1 cellular context compared by ENCODE assay signal in the genomic region with DNA sequence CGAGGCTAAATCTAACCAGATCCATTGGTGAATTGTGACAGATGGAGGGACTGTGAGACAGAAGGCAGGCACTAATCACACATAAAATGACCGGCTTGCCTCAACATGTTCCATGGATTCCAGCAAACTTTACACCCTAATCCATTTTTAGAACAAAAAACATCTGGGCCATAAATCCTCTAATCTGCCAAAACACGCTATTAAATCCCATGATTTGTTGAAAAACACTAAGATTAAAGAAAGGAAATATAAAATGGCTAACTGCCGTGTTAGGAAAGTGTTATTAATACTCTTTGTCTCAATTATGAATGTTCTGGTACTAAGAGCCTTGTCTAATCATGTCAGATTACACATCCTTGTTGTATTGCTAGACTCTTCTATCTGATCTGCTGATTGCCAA.
TF ChIP-seq lines count a peak whose summit lies in the region.

No MANE protein-coding gene starts in this region.

TF ChIP-seq in HEK293, 187 proteins besides CTCF, POLR2A, EP300 and RAD21 (continued from another document):
- TF ChIP-seq, protein P1, sequence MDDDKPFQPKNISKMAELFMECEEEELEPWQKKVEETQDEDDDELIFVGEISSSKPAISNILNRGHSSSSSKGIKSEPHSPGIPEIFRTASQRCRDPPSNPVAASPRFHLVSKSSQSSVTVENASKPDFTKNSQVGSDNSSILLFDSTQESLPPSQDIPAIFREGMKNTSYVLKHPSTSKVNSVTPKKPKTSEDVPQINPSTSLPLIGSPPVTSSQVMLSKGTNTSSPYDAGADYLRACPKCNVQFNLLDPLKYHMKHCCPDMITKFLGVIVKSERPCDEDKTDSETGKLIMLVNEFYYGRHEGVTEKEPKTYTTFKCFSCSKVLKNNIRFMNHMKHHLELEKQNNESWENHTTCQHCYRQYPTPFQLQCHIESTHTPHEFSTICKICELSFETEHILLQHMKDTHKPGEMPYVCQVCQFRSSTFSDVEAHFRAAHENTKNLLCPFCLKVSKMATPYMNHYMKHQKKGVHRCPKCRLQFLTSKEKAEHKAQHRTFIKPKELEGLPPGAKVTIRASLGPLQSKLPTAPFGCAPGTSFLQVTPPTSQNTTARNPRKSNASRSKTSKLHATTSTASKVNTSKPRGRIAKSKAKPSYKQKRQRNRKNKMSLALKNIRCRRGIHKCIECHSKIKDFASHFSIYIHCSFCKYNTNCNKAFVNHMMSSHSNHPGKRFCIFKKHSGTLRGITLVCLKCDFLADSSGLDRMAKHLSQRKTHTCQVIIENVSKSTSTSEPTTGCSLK (tag by site-specific recombination; IDR thresholded peaks at IDR 0.05) = no peak
- TF ChIP-seq ZNF549 (tag by site-specific recombination; IDR thresholded peaks at IDR 0.05) (no peak), FEZF1 (tag by site-specific recombination; IDR thresholded peaks at IDR 0.05) (peak; percentile 89), ZFP3 (tag by site-specific recombination; IDR thresholded peaks at IDR 0.05; ENCODE audit: low read depth) (no peak), ZNF341 (tag by site-specific recombination; IDR thresholded peaks at IDR 0.05; ENCODE audit: low read depth) (no peak), GLIS2 (tag by site-specific recombination; IDR thresholded peaks at IDR 0.05) (no peak), EGR2 (tag by site-specific recombination; IDR thresholded peaks at IDR 0.05; ENCODE audit: low read depth) (no peak), YY1 (tag by site-specific recombination; IDR thresholded peaks at IDR 0.05) (0 out of 2 replicates have a peak, but pooled peaks have one; percentile 14), ZNF302 (tag by site-specific recombination; IDR thresholded peaks at IDR 0.05; ENCODE audit: low read depth) (no peak), ZNF211 (tag by site-specific recombination; IDR thresholded peaks at IDR 0.05; ENCODE audit: low read depth) (no peak), ZNF416 (tag by site-specific recombination; IDR thresholded peaks at IDR 0.05) (no peak), ZBTB8A (tag by site-specific recombination; IDR thresholded peaks at IDR 0.05) (peak; percentile 47; the same call in 1 of the 2 replicates), ZNF391 (tag by site-specific recombination; IDR thresholded peaks at IDR 0.05; ENCODE audit: borderline replicate concordance, low read depth) (no peak), GLIS1 (tag by site-specific recombination; IDR thresholded peaks at IDR 0.05) (no peak), WT1 (tag by site-specific recombination; IDR thresholded peaks at IDR 0.05) (no peak), ZNF140 (tag by site-specific recombination; IDR thresholded peaks at IDR 0.05) (no peak), ZNF510 (tag by site-specific recombination; IDR thresholded peaks at IDR 0.05; ENCODE audit: insufficient replicate concordance) (no peak), IKZF3 (tag by site-specific recombination; IDR thresholded peaks at IDR 0.05) (no peak), OSR2 (tag by site-specific recombination; IDR thresholded peaks at IDR 0.05) (no peak), ZNF654 (tag by site-specific recombination; IDR thresholded peaks at IDR 0.05; ENCODE audit: low read depth) (no peak), ZBTB20 (tag by site-specific recombination; IDR thresholded peaks at IDR 0.05) (no peak), ZNF121 (tag by site-specific recombination; IDR thresholded peaks at IDR 0.05) (no peak), ZBTB17 (tag by site-specific recombination; IDR thresholded peaks at IDR 0.05) (no peak), ZNF394 (tag by site-specific recombination; IDR thresholded peaks at IDR 0.05; ENCODE audit: borderline replicate concordance) (no peak), TRIM28 (IDR thresholded peaks at IDR 0.05; ENCODE audit: borderline replicate concordance, low read length) (peak; percentile 32; the same call in 1 of the 2 replicates), ZNF747 (tag by site-specific recombination; IDR thresholded peaks at IDR 0.05) (no peak), ZNF221 (tag by site-specific recombination; IDR thresholded peaks at IDR 0.05; ENCODE audit: borderline replicate concordance) (no peak), ZNF555 (tag by site-specific recombination; conservative IDR thresholded peaks at IDR 0.05) (no peak), ZNF623 (tag by site-specific recombination; IDR thresholded peaks at IDR 0.05) (no peak), ZNF10 (tag by site-specific recombination; IDR thresholded peaks at IDR 0.05) (no peak), GLI2 (tag by site-specific recombination; IDR thresholded peaks at IDR 0.05; ENCODE audit: borderline replicate concordance, low read depth) (no peak), SCRT1 (tag by site-specific recombination; IDR thresholded peaks at IDR 0.05; ENCODE audit: borderline replicate concordance) (no peak), ZNF292 (tag by site-specific recombination; IDR thresholded peaks at IDR 0.05; ENCODE audit: borderline replicate concordance, low read depth) (no peak), ZNF629 (tag by site-specific recombination; IDR thresholded peaks at IDR 0.05) (no peak), ZIC2 (tag by site-specific recombination; IDR thresholded peaks at IDR 0.05) (no peak), ZBTB21 (tag by site-specific recombination; IDR thresholded peaks at IDR 0.05) (no peak), BCL11A (tag by site-specific recombination; IDR thresholded peaks at IDR 0.05; ENCODE audit: low read depth) (no peak), ZNF354C (tag by site-specific recombination; IDR thresholded peaks at IDR 0.05; ENCODE audit: borderline replicate concordance, low read depth) (no peak), ZNF350 (tag by site-specific recombination; IDR thresholded peaks at IDR 0.05) (no peak), ZNF311 (tag by site-specific recombination; IDR thresholded peaks at IDR 0.05; ENCODE audit: borderline replicate concordance) (no peak), ZSCAN30 (tag by site-specific recombination; IDR thresholded peaks at IDR 0.05) (no peak), ZNF501 (tag by site-specific recombination; IDR thresholded peaks at IDR 0.05) (no peak), PRDM1 (tag by site-specific recombination; IDR thresholded peaks at IDR 0.05) (no peak)
- TF ChIP-seq, protein P2, sequence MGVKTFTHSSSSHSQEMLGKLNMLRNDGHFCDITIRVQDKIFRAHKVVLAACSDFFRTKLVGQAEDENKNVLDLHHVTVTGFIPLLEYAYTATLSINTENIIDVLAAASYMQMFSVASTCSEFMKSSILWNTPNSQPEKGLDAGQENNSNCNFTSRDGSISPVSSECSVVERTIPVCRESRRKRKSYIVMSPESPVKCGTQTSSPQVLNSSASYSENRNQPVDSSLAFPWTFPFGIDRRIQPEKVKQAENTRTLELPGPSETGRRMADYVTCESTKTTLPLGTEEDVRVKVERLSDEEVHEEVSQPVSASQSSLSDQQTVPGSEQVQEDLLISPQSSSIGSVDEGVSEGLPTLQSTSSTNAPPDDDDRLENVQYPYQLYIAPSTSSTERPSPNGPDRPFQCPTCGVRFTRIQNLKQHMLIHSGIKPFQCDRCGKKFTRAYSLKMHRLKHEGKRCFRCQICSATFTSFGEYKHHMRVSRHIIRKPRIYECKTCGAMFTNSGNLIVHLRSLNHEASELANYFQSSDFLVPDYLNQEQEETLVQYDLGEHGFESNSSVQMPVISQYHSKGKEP (tag by site-specific recombination; IDR thresholded peaks at IDR 0.05) = no peak
- TF ChIP-seq, protein P3, sequence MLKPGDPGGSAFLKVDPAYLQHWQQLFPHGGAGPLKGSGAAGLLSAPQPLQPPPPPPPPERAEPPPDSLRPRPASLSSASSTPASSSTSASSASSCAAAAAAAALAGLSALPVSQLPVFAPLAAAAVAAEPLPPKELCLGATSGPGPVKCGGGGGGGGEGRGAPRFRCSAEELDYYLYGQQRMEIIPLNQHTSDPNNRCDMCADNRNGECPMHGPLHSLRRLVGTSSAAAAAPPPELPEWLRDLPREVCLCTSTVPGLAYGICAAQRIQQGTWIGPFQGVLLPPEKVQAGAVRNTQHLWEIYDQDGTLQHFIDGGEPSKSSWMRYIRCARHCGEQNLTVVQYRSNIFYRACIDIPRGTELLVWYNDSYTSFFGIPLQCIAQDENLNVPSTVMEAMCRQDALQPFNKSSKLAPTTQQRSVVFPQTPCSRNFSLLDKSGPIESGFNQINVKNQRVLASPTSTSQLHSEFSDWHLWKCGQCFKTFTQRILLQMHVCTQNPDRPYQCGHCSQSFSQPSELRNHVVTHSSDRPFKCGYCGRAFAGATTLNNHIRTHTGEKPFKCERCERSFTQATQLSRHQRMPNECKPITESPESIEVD (tag by site-specific recombination; IDR thresholded peaks at IDR 0.05) = peak; percentile 32; the same call in 1 of the 2 replicates
- TF ChIP-seq, protein P4, sequence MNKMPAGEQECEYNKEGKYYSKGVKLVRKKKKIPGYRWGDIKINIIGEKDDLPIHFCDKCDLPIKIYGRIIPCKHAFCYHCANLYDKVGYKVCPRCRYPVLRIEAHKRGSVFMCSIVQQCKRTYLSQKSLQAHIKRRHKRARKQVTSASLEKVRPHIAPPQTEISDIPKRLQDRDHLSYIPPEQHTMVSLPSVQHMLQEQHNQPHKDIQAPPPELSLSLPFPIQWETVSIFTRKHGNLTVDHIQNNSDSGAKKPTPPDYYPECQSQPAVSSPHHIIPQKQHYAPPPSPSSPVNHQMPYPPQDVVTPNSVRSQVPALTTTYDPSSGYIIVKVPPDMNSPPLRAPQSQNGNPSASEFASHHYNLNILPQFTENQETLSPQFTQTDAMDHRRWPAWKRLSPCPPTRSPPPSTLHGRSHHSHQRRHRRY (tag by site-specific recombination; IDR thresholded peaks at IDR 0.05) = no peak
- TF ChIP-seq, protein P5, sequence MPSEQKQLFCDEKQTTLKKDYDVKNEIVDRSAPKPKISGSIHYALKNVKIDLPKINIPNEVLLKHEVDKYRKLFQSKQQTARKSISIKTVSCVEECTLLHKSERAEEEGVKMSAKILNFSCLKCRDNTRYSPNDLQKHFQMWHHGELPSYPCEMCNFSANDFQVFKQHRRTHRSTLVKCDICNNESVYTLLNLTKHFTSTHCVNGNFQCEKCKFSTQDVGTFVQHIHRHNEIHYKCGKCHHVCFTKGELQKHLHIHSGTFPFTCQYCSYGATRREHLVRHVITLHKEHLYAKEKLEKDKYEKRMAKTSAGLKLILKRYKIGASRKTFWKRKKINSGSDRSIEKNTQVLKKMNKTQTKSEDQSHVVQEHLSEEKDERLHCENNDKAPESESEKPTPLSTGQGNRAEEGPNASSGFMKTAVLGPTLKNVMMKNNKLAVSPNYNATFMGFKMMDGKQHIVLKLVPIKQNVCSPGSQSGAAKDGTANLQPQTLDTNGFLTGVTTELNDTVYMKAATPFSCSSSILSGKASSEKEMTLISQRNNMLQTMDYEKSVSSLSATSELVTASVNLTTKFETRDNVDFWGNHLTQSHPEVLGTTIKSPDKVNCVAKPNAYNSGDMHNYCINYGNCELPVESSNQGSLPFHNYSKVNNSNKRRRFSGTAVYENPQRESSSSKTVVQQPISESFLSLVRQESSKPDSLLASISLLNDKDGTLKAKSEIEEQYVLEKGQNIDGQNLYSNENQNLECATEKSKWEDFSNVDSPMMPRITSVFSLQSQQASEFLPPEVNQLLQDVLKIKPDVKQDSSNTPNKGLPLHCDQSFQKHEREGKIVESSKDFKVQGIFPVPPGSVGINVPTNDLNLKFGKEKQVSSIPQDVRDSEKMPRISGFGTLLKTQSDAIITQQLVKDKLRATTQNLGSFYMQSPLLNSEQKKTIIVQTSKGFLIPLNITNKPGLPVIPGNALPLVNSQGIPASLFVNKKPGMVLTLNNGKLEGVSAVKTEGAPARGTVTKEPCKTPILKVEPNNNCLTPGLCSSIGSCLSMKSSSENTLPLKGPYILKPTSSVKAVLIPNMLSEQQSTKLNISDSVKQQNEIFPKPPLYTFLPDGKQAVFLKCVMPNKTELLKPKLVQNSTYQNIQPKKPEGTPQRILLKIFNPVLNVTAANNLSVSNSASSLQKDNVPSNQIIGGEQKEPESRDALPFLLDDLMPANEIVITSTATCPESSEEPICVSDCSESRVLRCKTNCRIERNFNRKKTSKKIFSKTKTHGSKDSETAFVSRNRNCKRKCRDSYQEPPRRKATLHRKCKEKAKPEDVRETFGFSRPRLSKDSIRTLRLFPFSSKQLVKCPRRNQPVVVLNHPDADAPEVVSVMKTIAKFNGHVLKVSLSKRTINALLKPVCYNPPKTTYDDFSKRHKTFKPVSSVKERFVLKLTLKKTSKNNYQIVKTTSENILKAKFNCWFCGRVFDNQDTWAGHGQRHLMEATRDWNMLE (tag by site-specific recombination; conservative IDR thresholded peaks at IDR 0.05; ENCODE audit: low read depth) = no peak
- TF ChIP-seq, protein P6, sequence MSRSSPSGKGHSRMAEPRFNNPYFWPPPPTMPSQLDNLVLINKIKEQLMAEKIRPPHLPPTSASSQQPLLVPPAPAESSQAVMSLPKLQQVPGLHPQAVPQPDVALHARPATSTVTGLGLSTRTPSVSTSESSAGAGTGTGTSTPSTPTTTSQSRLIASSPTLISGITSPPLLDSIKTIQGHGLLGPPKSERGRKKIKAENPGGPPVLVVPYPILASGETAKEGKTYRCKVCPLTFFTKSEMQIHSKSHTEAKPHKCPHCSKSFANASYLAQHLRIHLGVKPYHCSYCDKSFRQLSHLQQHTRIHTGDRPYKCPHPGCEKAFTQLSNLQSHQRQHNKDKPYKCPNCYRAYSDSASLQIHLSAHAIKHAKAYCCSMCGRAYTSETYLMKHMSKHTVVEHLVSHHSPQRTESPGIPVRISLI (tag by site-specific recombination; IDR thresholded peaks at IDR 0.05) = no peak
- TF ChIP-seq, protein P7, sequence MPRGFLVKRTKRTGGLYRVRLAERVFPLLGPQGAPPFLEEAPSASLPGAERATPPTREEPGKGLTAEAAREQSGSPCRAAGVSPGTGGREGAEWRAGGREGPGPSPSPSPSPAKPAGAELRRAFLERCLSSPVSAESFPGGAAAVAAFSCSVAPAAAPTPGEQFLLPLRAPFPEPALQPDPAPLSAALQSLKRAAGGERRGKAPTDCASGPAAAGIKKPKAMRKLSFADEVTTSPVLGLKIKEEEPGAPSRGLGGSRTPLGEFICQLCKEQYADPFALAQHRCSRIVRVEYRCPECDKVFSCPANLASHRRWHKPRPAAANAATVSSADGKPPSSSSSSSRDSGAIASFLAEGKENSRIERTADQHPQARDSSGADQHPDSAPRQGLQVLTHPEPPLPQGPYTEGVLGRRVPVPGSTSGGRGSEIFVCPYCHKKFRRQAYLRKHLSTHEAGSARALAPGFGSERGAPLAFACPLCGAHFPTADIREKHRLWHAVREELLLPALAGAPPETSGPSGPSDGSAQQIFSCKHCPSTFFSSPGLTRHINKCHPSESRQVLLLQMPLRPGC (tag by site-specific recombination; IDR thresholded peaks at IDR 0.05) = no peak
- TF ChIP-seq, protein P8, sequence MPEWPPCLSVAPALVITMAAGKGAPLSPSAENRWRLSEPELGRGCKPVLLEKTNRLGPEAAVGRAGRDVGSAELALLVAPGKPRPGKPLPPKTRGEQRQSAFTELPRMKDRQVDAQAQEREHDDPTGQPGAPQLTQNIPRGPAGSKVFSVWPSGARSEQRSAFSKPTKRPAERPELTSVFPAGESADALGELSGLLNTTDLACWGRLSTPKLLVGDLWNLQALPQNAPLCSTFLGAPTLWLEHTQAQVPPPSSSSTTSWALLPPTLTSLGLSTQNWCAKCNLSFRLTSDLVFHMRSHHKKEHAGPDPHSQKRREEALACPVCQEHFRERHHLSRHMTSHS (tag by site-specific recombination; IDR thresholded peaks at IDR 0.05) = no peak
TF ChIP-seq in HEK293: peak in this region for 7.
